In genomic region chr11:131694526-131695424, GRCh38 we compare ENCODE assay signal across 8 cellular contexts.
DNase-seq lines count a peak whose midpoint lies in the region; ATAC-seq and TF ChIP-seq lines count a peak whose summit lies in the region.

No MANE protein-coding gene starts in this region.

- peak; percentile 71 for DNase-seq in AG10803 (ENCODE audit: low read depth)
- peak; percentile 49 for DNase-seq in NCI-H2029 treated with DMSO at 0.1 percent for 48 hours (lab: John Stamatoyannopoulos, UW)
- DNase-seq in activated CD4-positive, alpha-beta T cell treated with anti-CD3 and anti-CD28 coated beads, Interleukin-2, amount 50 U/mL, for 1 hour = peak; percentile 31
- DNase-seq in ecto neural progenitor cell (ENCODE audit: low spot score) = peak; percentile 93
- peak; percentile 77 to 84 for DNase-seq in lung microvascular endothelial cell (ENCODE audit: low read depth in 2 of 2)
- DNase-seq in stimulated activated CD8-positive, alpha-beta memory T cell treated with anti-CD3 and anti-CD28 coated beads, Interleukin-15, amount 100 ng/mL, for 48 hours (ENCODE audit: low read depth in 2 of 2) = peak; percentile 39 to 40

- TF ChIP-seq CTCF in AG10803 (conservative IDR thresholded peaks at IDR 0.05; ENCODE audit: low read length) = peak; percentile 83

- no peak overlapping the region for H3K4me3 ChIP-seq in AG10803 (ENCODE audit: low read length)

- ATAC-seq in GM18520 (IDR thresholded peaks at IDR 0.05; ENCODE audit: unreplicated experiment) = peak; percentile 52
- ATAC-seq in HG02981 (IDR thresholded peaks at IDR 0.05; ENCODE audit: unreplicated experiment) = peak; percentile 80

Comparison
In these comparisons a context has a peak if more than half of its experiments do, and no peak if none do; other contexts are left out.
1. DNase-seq: peak in every context shown above with its lines; median percentile 93 in ecto neural progenitor cell; 80 in lung microvascular endothelial cell; 71 in AG10803; 49 in NCI-H2029 treated with DMSO at 0.1 percent for 48 hours; 40 in stimulated activated CD8-positive, alpha-beta memory T cell treated with anti-CD3 and anti-CD28 coated beads, Interleukin-15, amount 100 ng/mL, for 48 hours; 31 in activated CD4-positive, alpha-beta T cell treated with anti-CD3 and anti-CD28 coated beads, Interleukin-2, amount 50 U/mL, for 1 hour.